18 cellular contexts compared by ENCODE assay signal in the genomic region with DNA sequence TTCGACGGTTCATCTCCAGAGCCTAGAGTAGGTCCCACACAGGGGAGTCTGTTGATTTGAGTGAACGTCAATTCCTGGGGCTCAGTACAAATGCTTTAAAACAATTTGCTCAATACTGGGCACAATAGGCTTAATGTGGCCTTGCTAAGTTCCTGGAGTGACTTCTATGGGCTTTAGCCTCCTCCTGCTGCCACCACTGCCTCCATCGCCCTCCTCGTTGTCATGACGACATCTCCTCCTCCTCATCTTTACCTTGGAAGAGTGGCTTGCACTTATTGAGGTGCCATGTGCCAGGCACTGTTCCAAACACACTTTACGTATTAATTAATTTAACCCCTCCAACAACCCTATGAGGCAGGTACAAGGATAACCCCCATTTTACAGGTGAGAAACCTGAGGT. TPM values are rescaled to one million over a fixed set of nuclear protein-coding genes. Genes with fewer than 3 reads are reported as not detected.
DNase-seq lines count a peak whose midpoint lies in the region; ATAC-seq and TF ChIP-seq lines count a peak whose summit lies in the region.
"Had no signal": no experiment of that assay in that cellular context is flagged by ENCODE, and none has a peak within 500 bp of the region (broad histone marks: within the 10 kb centered on the region; RNA-seq: fewer than 3 reads in every experiment).

No MANE protein-coding gene starts in this region.

- H3K27me3 Mint-ChIP-seq in WTC11 (ENCODE audit: low read depth) (no peaks in the 10 kb centered on the region), type B pancreatic cell (no peaks in the 10 kb centered on the region)

- H3K27me3 ChIP-seq in HUES48 (ENCODE audit: control insufficient read depth, insufficient read depth, low read length) (no peaks in the 10 kb centered on the region), iPS-15b (ENCODE audit: control insufficient read depth, insufficient read depth, low read length) (no peaks in the 10 kb centered on the region), PC-9 (ENCODE audit: insufficient read depth, low read depth) (no peaks in the 10 kb centered on the region)
- H3K27me3 ChIP-seq: BLaER1, MG63 had no signal

- H3K4me1 ChIP-seq in HUES48 (ENCODE audit: control insufficient read depth, insufficient read depth, low read length) (peaks cover 24% of the 10 kb centered on the region), iPS-15b (ENCODE audit: control insufficient read depth, insufficient read depth, low read length) (peaks cover 11% of the 10 kb centered on the region), PC-9 (replicated peaks; ENCODE audit: insufficient read depth) (peaks cover 10% of the 10 kb centered on the region)

- no peak for TF ChIP-seq CTCF in WTC11 (IDR thresholded peaks at IDR 0.05)
- TF ChIP-seq CTCF in type B pancreatic cell (conservative IDR thresholded peaks at IDR 0.05), result no peak
- no peak for TF ChIP-seq CTCF in PC-9 (conservative IDR thresholded peaks at IDR 0.05)

- POLR2A ChIA-PET in WTC11 (lab: Charles Lee), result interaction anchor here (0.5 to 1.6 kb wide), 11 partner anchors 8 to 78 kb away, joined by 3 to 15 read pairs (median 5); a partner anchor contains a TSS
- POLR2A ChIA-PET in PC-9 (lab: Charles Lee; ENCODE audit: unreplicated experiment), result no interaction called here

- H3K27ac ChIP-seq in HUES48 (ENCODE audit: low read depth, low read length) (peak overlapping the region; percentile 93), PC-9 (no peak overlapping the region)
- H3K27ac ChIP-seq: BLaER1, KMS-11 had no signal

- H3K9me2 ChIP-seq in PC-9 (ENCODE audit: insufficient read depth), result no peaks in the 10 kb centered on the region

- peaks cover 18% of the 10 kb centered on the region for H3K36me3 Mint-ChIP-seq in WTC11
- H3K36me3 Mint-ChIP-seq in type B pancreatic cell, result no peaks in the 10 kb centered on the region
- H3K36me3 Mint-ChIP-seq: CD8-positive, alpha-beta memory T cell had no signal

- no peak overlapping the region for H2AFZ ChIP-seq in PC-9

- no TSS peak for BruUV-seq in PC-9 (replicated peaks; lab: Mats Ljungman, UMichigan)

- H3K9me3 ChIP-seq in HUES48 (ENCODE audit: control insufficient read depth, insufficient read depth, low read length), result no peaks in the 10 kb centered on the region
- H3K9me3 ChIP-seq in iPS-15b (ENCODE audit: control insufficient read depth, insufficient read depth, low read length), result no peaks in the 10 kb centered on the region
- no peaks in the 10 kb centered on the region for H3K9me3 ChIP-seq in PC-9 (ENCODE audit: insufficient read depth, low read depth)
- H3K9me3 ChIP-seq: BLaER1, MG63 had no signal

- intact Hi-C loops in PC-9 (cut with micrococcal nuclease; ENCODE audit: unreplicated experiment), result no loop called here

- no peak for DNase-seq in WTC11 (ENCODE audit: low spot score)
- no peak for DNase-seq in type B pancreatic cell (ENCODE audit: extremely low spot score, unreplicated experiment)
- DNase-seq in PC-9, result no peak
- DNase-seq in dermis blood vessel endothelial cell, result no peak
- DNase-seq: CD8-positive, alpha-beta memory T cell; DMS 273 treated with DMSO at 0.1 percent for 48 hours; MG63; NCI-H1092 treated with DMSO at 0.1 percent for 48 hours; NCI-H187; NCI-H2171; NCI-H446 treated with DMSO at 0.1 percent for 48 hours; NCI-H82; SIG-M5 had no signal

- H3K27ac Mint-ChIP-seq in WTC11, result peak overlapping the region; percentile 99
- peak overlapping the region; percentile 19 for H3K27ac Mint-ChIP-seq in type B pancreatic cell
- H3K27ac Mint-ChIP-seq: CD8-positive, alpha-beta memory T cell had no signal

- no peak overlapping the region for H3K4me2 ChIP-seq in PC-9
- H3K4me2 ChIP-seq: BLaER1, KMS-11 had no signal

- H3K4me3 ChIP-seq in HUES48 (ENCODE audit: low read depth, low read length) (peak overlapping the region; percentile 77), iPS-15b (ENCODE audit: low read depth, low read length) (peak overlapping the region; percentile 98), PC-9 (no peak overlapping the region)
- H3K4me3 ChIP-seq: BLaER1, MG63 had no signal

- H3F3A ChIP-seq in PC-9 (ENCODE audit: insufficient read depth, low read depth), result peaks cover 3% of the 10 kb centered on the region; the same call in 1 of the 2 replicates

- H3K9ac ChIP-seq in HUES48 (ENCODE audit: low read depth, low read length) (peak overlapping the region; percentile 77), iPS-15b (ENCODE audit: low read depth, low read length) (peak overlapping the region; percentile 81)
- H3K9ac ChIP-seq: BLaER1, KMS-11 had no signal

- no peaks in the 10 kb centered on the region for H4K20me1 ChIP-seq in PC-9 (ENCODE audit: insufficient read depth)
- H4K20me1 ChIP-seq: BLaER1 had no signal

- H3K36me3 ChIP-seq in HUES48 (ENCODE audit: control insufficient read depth, insufficient read depth, low read length) (peaks cover 16% of the 10 kb centered on the region), iPS-15b (ENCODE audit: control insufficient read depth, insufficient read depth, low read length) (peaks cover 5% of the 10 kb centered on the region), PC-9 (ENCODE audit: low read depth) (no peaks in the 10 kb centered on the region)
- H3K36me3 ChIP-seq: BLaER1, MG63 had no signal

- peak overlapping the region; percentile 91 for H3K4me3 Mint-ChIP-seq in WTC11
- H3K4me3 Mint-ChIP-seq in type B pancreatic cell, result no peak overlapping the region
- H3K4me3 Mint-ChIP-seq: CD8-positive, alpha-beta memory T cell had no signal

- ATAC-seq in WTC11, result peak; percentile 4; the same call in 1 of the 2 replicates
- no peak for ATAC-seq in HG03571 (IDR thresholded peaks at IDR 0.05; ENCODE audit: unreplicated experiment)

- H3K4me1 Mint-ChIP-seq in WTC11 (peaks cover 63% of the 10 kb centered on the region), type B pancreatic cell (ENCODE audit: unreplicated experiment) (peaks cover 17% of the 10 kb centered on the region)

- H3K79me2 ChIP-seq in PC-9 (ENCODE audit: low read depth), result no peaks in the 10 kb centered on the region

- H3K9me3 Mint-ChIP-seq in WTC11 (no peaks in the 10 kb centered on the region), type B pancreatic cell (no peaks in the 10 kb centered on the region)
- H3K9me3 Mint-ChIP-seq: CD8-positive, alpha-beta memory T cell had no signal

- CTCF ChIA-PET in WTC11 (lab: Charles Lee), result interaction anchor here (0.9 to 6.7 kb wide), 10 partner anchors 8 to 163 kb away, joined by 3 to 74 read pairs (median 6); a partner anchor contains a TSS
- CTCF ChIA-PET in PC-9 (lab: Charles Lee), result no interaction called here

TF ChIP-seq in WTC11, 78 proteins besides CTCF, POLR2A, EP300 and RAD21 (continues in another document):
- TF ChIP-seq GRHL2 (CRISPR knock-in tag; IDR thresholded peaks at IDR 0.05; ENCODE audit: insufficient replicate concordance, severe bottlenecking) (no peak), ZNF396 (CRISPR knock-in tag; IDR thresholded peaks at IDR 0.05; ENCODE audit: borderline replicate concordance) (no peak), RELA (CRISPR knock-in tag; IDR thresholded peaks at IDR 0.05; ENCODE audit: borderline replicate concordance) (no peak), SP1 (CRISPR knock-in tag; conservative IDR thresholded peaks at IDR 0.05) (no peak), ZNF219 (CRISPR knock-in tag; IDR thresholded peaks at IDR 0.05; ENCODE audit: borderline replicate concordance) (no peak), ELF4 (CRISPR knock-in tag; IDR thresholded peaks at IDR 0.05; ENCODE audit: low read depth) (no peak)
- TF ChIP-seq, protein P1, sequence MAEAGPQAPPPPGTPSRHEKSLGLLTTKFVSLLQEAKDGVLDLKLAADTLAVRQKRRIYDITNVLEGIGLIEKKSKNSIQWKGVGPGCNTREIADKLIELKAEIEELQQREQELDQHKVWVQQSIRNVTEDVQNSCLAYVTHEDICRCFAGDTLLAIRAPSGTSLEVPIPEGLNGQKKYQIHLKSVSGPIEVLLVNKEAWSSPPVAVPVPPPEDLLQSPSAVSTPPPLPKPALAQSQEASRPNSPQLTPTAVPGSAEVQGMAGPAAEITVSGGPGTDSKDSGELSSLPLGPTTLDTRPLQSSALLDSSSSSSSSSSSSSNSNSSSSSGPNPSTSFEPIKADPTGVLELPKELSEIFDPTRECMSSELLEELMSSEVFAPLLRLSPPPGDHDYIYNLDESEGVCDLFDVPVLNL (CRISPR knock-in tag; IDR thresholded peaks at IDR 0.05; ENCODE audit: borderline replicate concordance, low read depth), result no peak
- TF ChIP-seq, protein P2, sequence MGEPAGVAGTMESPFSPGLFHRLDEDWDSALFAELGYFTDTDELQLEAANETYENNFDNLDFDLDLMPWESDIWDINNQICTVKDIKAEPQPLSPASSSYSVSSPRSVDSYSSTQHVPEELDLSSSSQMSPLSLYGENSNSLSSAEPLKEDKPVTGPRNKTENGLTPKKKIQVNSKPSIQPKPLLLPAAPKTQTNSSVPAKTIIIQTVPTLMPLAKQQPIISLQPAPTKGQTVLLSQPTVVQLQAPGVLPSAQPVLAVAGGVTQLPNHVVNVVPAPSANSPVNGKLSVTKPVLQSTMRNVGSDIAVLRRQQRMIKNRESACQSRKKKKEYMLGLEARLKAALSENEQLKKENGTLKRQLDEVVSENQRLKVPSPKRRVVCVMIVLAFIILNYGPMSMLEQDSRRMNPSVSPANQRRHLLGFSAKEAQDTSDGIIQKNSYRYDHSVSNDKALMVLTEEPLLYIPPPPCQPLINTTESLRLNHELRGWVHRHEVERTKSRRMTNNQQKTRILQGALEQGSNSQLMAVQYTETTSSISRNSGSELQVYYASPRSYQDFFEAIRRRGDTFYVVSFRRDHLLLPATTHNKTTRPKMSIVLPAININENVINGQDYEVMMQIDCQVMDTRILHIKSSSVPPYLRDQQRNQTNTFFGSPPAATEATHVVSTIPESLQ (CRISPR knock-in tag; IDR thresholded peaks at IDR 0.05), result no peak
- TF ChIP-seq, protein P3, sequence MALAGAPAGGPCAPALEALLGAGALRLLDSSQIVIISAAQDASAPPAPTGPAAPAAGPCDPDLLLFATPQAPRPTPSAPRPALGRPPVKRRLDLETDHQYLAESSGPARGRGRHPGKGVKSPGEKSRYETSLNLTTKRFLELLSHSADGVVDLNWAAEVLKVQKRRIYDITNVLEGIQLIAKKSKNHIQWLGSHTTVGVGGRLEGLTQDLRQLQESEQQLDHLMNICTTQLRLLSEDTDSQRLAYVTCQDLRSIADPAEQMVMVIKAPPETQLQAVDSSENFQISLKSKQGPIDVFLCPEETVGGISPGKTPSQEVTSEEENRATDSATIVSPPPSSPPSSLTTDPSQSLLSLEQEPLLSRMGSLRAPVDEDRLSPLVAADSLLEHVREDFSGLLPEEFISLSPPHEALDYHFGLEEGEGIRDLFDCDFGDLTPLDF (CRISPR knock-in tag; IDR thresholded peaks at IDR 0.05), result no peak
- TF ChIP-seq, protein P4, sequence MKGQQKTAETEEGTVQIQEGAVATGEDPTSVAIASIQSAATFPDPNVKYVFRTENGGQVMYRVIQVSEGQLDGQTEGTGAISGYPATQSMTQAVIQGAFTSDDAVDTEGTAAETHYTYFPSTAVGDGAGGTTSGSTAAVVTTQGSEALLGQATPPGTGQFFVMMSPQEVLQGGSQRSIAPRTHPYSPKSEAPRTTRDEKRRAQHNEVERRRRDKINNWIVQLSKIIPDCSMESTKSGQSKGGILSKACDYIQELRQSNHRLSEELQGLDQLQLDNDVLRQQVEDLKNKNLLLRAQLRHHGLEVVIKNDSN (CRISPR knock-in tag; IDR thresholded peaks at IDR 0.05), result no peak

RNA-seq across cellular contexts. Expression of a gene that starts 11.8 kb away (rescaled TPM):
- total RNA-seq in WTC11 (2021) (114 to 149 TPM (median 127 TPM) in 3 replicates), type B pancreatic cell (ENCODE audit: low replicate concordance) (38.9 and 58.9 TPM in 2 replicates), PC-9 (2021) (72.3 and 107 TPM in 2 replicates), dermis blood vessel endothelial cell (35.9 and 59.4 TPM in 2 replicates)
